Comparison of ENCODE assay signal across 1 cellular context in the genomic region with DNA sequence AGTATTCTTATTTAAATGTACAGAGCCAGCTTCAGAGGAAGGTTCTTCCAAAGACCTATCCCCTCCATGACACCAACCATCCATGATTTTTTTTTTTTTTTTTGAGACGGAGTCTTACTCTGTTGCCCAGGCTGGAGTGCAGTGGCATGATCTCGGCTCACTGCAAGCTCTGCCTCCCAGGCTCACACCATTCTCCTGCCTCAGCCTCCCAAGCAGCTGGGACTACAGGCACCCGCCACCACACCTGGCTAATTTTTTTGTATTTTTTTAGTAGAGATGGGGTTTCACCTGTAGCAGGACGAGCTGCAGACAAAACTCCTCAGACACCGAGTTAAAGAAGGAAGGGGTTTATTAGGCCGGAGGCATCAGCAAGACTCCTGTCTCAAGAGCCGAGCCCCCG. TPM values are rescaled to one million over a fixed set of nuclear protein-coding genes. Genes with fewer than 3 reads are reported as not detected.
"Had no signal": no experiment of that assay in that cellular context is flagged by ENCODE, and none has a peak within 500 bp of the region (broad histone marks: within the 10 kb centered on the region; RNA-seq: fewer than 3 reads in every experiment).

No MANE protein-coding gene starts in this region.

RNA-seq across cellular contexts. Expression of a gene that starts 51.7 kb away (rescaled TPM):
- total RNA-seq: PC-3 had no signal
